ENCODE assay signal across 24 cellular contexts in the genomic region with DNA sequence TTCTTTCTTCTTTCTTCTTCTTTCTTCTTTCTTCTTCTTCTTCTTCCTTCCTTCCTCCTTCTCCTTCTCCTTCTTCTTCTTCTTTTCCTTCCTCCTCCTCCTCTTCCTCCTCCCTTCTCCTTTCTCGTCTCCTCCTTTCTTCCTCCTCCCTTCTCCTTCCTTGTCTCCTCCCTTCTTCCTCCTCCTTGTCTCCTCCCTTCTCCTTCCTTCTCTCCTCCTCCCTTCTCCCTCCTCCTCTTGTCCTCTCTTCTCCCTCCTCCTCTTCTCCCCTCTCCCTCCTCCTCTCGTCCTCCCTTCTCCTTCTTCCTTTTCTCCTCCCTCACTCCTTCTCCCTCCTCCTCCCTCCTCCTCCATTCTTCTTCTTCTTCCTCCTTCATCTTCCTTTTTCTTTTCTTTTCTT.
"Had no signal": no experiment of that assay in that cellular context is flagged by ENCODE, and none has a peak within 500 bp of the region (broad histone marks: within the 10 kb centered on the region; RNA-seq: fewer than 3 reads in every experiment).

No MANE protein-coding gene starts in this region.

- DNase-seq: KBM-7, MV-4-11, NCI-H1048, NCI-H1105, NCI-H1417, NCI-H1436 treated with DMSO at 0.1 percent for 48 hours, NCI-H1694 treated with DMSO at 0.1 percent for 48 hours, NCI-H2029, NCI-H2081 treated with DMSO at 0.1 percent for 48 hours, NCI-H2171, NCI-H226, NCI-H446, NCI-H510A, NCI-H524 treated with DMSO at 0.1 percent for 48 hours, NCI-H69, NCI-H774, Right ventricle myocardium superior, RPMI8226, SIG-M5, SW 1271, T-cell had no signal

- ATAC-seq: T-cell had no signal

- H3K9me3 ChIP-seq: SJSA1 had no signal

- FAIRE-seq: RCC 7860 had no signal

- H3K4me3 ChIP-seq: SJSA1, SK-N-MC had no signal

- H3K27me3 ChIP-seq: SJSA1 had no signal

- H3K27ac ChIP-seq: SJSA1, SK-N-MC had no signal

- H3K36me3 ChIP-seq: SJSA1 had no signal

- H3K4me1 ChIP-seq: SJSA1 had no signal
